In genomic region chr3:49248828-49249227, GRCh38 we compare ENCODE assay signal across 1 cellular context.
TF ChIP-seq lines count a peak whose summit lies in the region.

No MANE protein-coding gene starts in this region.

TF ChIP-seq in K562, 482 proteins besides CTCF, POLR2A, EP300 and RAD21 (continued from another document and continues in another):
- TF ChIP-seq, protein P1, sequence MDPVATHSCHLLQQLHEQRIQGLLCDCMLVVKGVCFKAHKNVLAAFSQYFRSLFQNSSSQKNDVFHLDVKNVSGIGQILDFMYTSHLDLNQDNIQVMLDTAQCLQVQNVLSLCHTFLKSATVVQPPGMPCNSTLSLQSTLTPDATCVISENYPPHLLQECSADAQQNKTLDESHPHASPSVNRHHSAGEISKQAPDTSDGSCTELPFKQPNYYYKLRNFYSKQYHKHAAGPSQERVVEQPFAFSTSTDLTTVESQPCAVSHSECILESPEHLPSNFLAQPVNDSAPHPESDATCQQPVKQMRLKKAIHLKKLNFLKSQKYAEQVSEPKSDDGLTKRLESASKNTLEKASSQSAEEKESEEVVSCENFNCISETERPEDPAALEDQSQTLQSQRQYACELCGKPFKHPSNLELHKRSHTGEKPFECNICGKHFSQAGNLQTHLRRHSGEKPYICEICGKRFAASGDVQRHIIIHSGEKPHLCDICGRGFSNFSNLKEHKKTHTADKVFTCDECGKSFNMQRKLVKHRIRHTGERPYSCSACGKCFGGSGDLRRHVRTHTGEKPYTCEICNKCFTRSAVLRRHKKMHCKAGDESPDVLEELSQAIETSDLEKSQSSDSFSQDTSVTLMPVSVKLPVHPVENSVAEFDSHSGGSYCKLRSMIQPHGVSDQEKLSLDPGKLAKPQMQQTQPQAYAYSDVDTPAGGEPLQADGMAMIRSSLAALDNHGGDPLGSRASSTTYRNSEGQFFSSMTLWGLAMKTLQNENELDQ (CRISPR knock-in tag; IDR thresholded peaks at IDR 0.05; ENCODE audit: borderline replicate concordance): no peak
- TF ChIP-seq POU5F1 (IDR thresholded peaks at IDR 0.05; ENCODE audit: borderline replicate concordance, low read depth, low read length, partially characterized antibody) (no peak), TCFL5 (CRISPR knock-in tag; conservative IDR thresholded peaks at IDR 0.05) (no peak), PCBP1 (IDR thresholded peaks at IDR 0.05; ENCODE audit: low read depth, low read length, poor library complexity, severe bottlenecking) (no peak), CTBP1 (IDR thresholded peaks at IDR 0.05; ENCODE audit: borderline replicate concordance) (0 out of 2 replicates have a peak, but pooled peaks have one; percentile 16), MNT (conservative IDR thresholded peaks at IDR 0.05) (no peak), SRF (CRISPR knock-in tag; IDR thresholded peaks at IDR 0.05) (no peak), ARID1B (IDR thresholded peaks at IDR 0.05) (no peak), ZNF311 (CRISPR knock-in tag; IDR thresholded peaks at IDR 0.05) (no peak), SMAD1 (IDR thresholded peaks at IDR 0.05; ENCODE audit: low read depth, low read length, partially characterized antibody) (peak; percentile 56), ZNF354B (CRISPR knock-in tag; IDR thresholded peaks at IDR 0.05) (no peak), OTX1 (CRISPR knock-in tag; IDR thresholded peaks at IDR 0.05) (no peak), MCM7 (IDR thresholded peaks at IDR 0.05) (no peak), NCOA6 (IDR thresholded peaks at IDR 0.05) (no peak), ZNF165 (CRISPR knock-in tag; IDR thresholded peaks at IDR 0.05; ENCODE audit: borderline replicate concordance) (no peak), ZNF143 (CRISPR knock-in tag; IDR thresholded peaks at IDR 0.05) (no peak), ZNF766 (CRISPR knock-in tag; conservative IDR thresholded peaks at IDR 0.05) (no peak), EWSR1 (IDR thresholded peaks at IDR 0.05; ENCODE audit: borderline replicate concordance, low read depth, partially characterized antibody) (no peak), CREM (IDR thresholded peaks at IDR 0.05; ENCODE audit: low read depth) (peak; percentile 40; the same call in 1 of the 2 replicates), AFF1 (IDR thresholded peaks at IDR 0.05; ENCODE audit: low read depth in 1 of 2, partially characterized antibody in 2 of 2) (peak in 1 of 2 experiments; percentile 21), RFX1 (IDR thresholded peaks at IDR 0.05) (no peak), USF2 (CRISPR knock-in tag; IDR thresholded peaks at IDR 0.05) (no peak), ZMIZ1 (IDR thresholded peaks at IDR 0.05; ENCODE audit: low read depth in 2 of 2, low read length in 2 of 2) (no peak), POLR2G (IDR thresholded peaks at IDR 0.05; ENCODE audit: low read depth, low read length) (no peak), ZBTB9 (CRISPR knock-in tag; IDR thresholded peaks at IDR 0.05) (no peak), SMARCC2 (IDR thresholded peaks at IDR 0.05; ENCODE audit: low read depth) (no peak), SMARCA5 (IDR thresholded peaks at IDR 0.05) (no peak), L3MBTL2 (IDR thresholded peaks at IDR 0.05) (0 out of 2 replicates have a peak, but pooled peaks have one; percentile 24), ATF7 (IDR thresholded peaks at IDR 0.05) (peak; percentile 94), NR2C2 (CRISPR knock-in tag; IDR thresholded peaks at IDR 0.05) (no peak), NR2C2 (tag; IDR thresholded peaks at IDR 0.05) (peak; percentile 34; the same call in 1 of the 2 replicates)
- TF ChIP-seq, protein P2, sequence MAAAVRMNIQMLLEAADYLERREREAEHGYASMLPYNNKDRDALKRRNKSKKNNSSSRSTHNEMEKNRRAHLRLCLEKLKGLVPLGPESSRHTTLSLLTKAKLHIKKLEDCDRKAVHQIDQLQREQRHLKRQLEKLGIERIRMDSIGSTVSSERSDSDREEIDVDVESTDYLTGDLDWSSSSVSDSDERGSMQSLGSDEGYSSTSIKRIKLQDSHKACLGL (CRISPR knock-in tag; IDR thresholded peaks at IDR 0.05; ENCODE audit: borderline replicate concordance, poor library complexity, severe bottlenecking): no peak
- TF ChIP-seq, protein P3, sequence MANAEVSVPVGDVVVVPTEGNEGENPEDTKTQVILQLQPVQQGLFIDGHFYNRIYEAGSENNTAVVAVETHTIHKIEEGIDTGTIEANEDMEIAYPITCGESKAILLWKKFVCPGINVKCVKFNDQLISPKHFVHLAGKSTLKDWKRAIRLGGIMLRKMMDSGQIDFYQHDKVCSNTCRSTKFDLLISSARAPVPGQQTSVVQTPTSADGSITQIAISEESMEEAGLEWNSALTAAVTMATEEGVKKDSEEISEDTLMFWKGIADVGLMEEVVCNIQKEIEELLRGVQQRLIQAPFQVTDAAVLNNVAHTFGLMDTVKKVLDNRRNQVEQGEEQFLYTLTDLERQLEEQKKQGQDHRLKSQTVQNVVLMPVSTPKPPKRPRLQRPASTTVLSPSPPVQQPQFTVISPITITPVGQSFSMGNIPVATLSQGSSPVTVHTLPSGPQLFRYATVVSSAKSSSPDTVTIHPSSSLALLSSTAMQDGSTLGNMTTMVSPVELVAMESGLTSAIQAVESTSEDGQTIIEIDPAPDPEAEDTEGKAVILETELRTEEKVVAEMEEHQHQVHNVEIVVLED (CRISPR knock-in tag; IDR thresholded peaks at IDR 0.05): no peak
- TF ChIP-seq, protein P4, sequence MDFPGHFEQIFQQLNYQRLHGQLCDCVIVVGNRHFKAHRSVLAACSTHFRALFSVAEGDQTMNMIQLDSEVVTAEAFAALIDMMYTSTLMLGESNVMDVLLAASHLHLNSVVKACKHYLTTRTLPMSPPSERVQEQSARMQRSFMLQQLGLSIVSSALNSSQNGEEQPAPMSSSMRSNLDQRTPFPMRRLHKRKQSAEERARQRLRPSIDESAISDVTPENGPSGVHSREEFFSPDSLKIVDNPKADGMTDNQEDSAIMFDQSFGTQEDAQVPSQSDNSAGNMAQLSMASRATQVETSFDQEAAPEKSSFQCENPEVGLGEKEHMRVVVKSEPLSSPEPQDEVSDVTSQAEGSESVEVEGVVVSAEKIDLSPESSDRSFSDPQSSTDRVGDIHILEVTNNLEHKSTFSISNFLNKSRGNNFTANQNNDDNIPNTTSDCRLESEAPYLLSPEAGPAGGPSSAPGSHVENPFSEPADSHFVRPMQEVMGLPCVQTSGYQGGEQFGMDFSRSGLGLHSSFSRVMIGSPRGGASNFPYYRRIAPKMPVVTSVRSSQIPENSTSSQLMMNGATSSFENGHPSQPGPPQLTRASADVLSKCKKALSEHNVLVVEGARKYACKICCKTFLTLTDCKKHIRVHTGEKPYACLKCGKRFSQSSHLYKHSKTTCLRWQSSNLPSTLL (IDR thresholded peaks at IDR 0.05): no peak
- TF ChIP-seq, protein P5, sequence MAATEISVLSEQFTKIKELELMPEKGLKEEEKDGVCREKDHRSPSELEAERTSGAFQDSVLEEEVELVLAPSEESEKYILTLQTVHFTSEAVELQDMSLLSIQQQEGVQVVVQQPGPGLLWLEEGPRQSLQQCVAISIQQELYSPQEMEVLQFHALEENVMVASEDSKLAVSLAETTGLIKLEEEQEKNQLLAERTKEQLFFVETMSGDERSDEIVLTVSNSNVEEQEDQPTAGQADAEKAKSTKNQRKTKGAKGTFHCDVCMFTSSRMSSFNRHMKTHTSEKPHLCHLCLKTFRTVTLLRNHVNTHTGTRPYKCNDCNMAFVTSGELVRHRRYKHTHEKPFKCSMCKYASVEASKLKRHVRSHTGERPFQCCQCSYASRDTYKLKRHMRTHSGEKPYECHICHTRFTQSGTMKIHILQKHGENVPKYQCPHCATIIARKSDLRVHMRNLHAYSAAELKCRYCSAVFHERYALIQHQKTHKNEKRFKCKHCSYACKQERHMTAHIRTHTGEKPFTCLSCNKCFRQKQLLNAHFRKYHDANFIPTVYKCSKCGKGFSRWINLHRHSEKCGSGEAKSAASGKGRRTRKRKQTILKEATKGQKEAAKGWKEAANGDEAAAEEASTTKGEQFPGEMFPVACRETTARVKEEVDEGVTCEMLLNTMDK (IDR thresholded peaks at IDR 0.05; ENCODE audit: borderline replicate concordance, insufficient read depth, low read depth, low read length, poor library complexity, severe bottlenecking): no peak
- TF ChIP-seq, protein P6, sequence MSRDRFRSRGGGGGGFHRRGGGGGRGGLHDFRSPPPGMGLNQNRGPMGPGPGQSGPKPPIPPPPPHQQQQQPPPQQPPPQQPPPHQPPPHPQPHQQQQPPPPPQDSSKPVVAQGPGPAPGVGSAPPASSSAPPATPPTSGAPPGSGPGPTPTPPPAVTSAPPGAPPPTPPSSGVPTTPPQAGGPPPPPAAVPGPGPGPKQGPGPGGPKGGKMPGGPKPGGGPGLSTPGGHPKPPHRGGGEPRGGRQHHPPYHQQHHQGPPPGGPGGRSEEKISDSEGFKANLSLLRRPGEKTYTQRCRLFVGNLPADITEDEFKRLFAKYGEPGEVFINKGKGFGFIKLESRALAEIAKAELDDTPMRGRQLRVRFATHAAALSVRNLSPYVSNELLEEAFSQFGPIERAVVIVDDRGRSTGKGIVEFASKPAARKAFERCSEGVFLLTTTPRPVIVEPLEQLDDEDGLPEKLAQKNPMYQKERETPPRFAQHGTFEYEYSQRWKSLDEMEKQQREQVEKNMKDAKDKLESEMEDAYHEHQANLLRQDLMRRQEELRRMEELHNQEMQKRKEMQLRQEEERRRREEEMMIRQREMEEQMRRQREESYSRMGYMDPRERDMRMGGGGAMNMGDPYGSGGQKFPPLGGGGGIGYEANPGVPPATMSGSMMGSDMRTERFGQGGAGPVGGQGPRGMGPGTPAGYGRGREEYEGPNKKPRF (IDR thresholded peaks at IDR 0.05; ENCODE audit: low read depth, low read length): no peak
